ENCODE assay signal across 19 cellular contexts in genomic region chr11:64789331-64790204, GRCh38. TPM values are rescaled to one million over a fixed set of nuclear protein-coding genes. Genes with fewer than 3 reads are reported as not detected.
DNase-seq lines count a peak whose midpoint lies in the region; ATAC-seq and TF ChIP-seq lines count a peak whose summit lies in the region.
"Had no signal": no experiment of that assay in that cellular context is flagged by ENCODE, and none has a peak within 500 bp of the region (broad histone marks: within the 10 kb centered on the region; RNA-seq: fewer than 3 reads in every experiment).

No MANE protein-coding gene starts in this region.

- H3K79me2 ChIP-seq in GM23338 (replicated peaks; ENCODE audit: insufficient read depth) = no peaks in the 10 kb centered on the region

- H4K91ac ChIP-seq in neuronal stem cell (ENCODE audit: low read depth, low read length, poor library complexity) = no peak overlapping the region

- no peak for TF ChIP-seq CTCF in natural killer cell (IDR thresholded peaks at IDR 0.05)
- TF ChIP-seq CTCF in chondrocyte (IDR thresholded peaks at IDR 0.05) = no peak
- no peak for TF ChIP-seq CTCF in GM23338 (conservative IDR thresholded peaks at IDR 0.05; ENCODE audit: low read depth in 2 of 2)

- H2BK15ac ChIP-seq in neuronal stem cell (ENCODE audit: low read length) = no peak overlapping the region

- H2BK5ac ChIP-seq in neuronal stem cell (ENCODE audit: low read length) = no peak overlapping the region

- H2BK12ac ChIP-seq in neuronal stem cell (ENCODE audit: low read length) = no peak overlapping the region

- no peaks in the 10 kb centered on the region for H3K79me1 ChIP-seq in neuronal stem cell (ENCODE audit: low read depth, low read length)

- H3K9ac ChIP-seq in neuronal stem cell (ENCODE audit: low read depth, low read length, poor library complexity) = peak overlapping the region; percentile 77

- no peaks in the 10 kb centered on the region for H3K9me2 ChIP-seq in GM23338 (ENCODE audit: insufficient read depth)

- ATAC-seq in natural killer cell treated with Interleukin-12 subunit alpha and Interleukin-12 subunit beta and Interleukin-15 and Interleukin-18, amount 100 ng/mL, for 72 hours = no peak
- no peak for ATAC-seq in natural killer cell
- ATAC-seq in activated T-helper 17 cell treated with anti-CD3 and anti-CD28 coated beads, Interleukin-2, amount 50 U/mL, for 72 hours (replicated peaks) = no peak
- ATAC-seq in GM23338 = no peak
- ATAC-seq: HepG2 had no signal

- DNase-seq in natural killer cell treated with Interleukin-12 subunit alpha and Interleukin-12 subunit beta and Interleukin-15 and Interleukin-18, amount 100 ng/mL, for 72 hours (ENCODE audit: low spot score) = peak; percentile 54
- DNase-seq in natural killer cell (no peak), chondrocyte (ENCODE audit: low spot score) (peak; percentile 87), neuronal stem cell (ENCODE audit: low spot score) (no peak), GM23338 (ENCODE audit: low spot score) (no peak), dermis blood vessel endothelial cell (no peak)
- DNase-seq: ACHN; CD4-positive, alpha-beta T cell; DMS79 treated with DMSO at 0.1 percent for 48 hours; GDM1; Kasumi-1; NCI-H1105 treated with DMSO at 0.1 percent for 48 hours; NCI-H187; NCI-H446; NCI-H748 treated with DMSO at 0.1 percent for 48 hours; SIG-M5 had no signal

- H3K27me3 ChIP-seq in neuronal stem cell (ENCODE audit: control insufficient read depth in 3 of 3, insufficient read depth in 3 of 3, low read depth in 1 of 3, low read length in 3 of 3) (no peaks in the 10 kb centered on the region), GM23338 (ENCODE audit: insufficient read depth) (no peaks in the 10 kb centered on the region)
- H3K27me3 ChIP-seq: Peyer's patch had no signal

- no peaks in the 10 kb centered on the region for H3K36me3 Mint-ChIP-seq in natural killer cell treated with Interleukin-12 subunit alpha and Interleukin-12 subunit beta and Interleukin-15 and Interleukin-18, amount 100 ng/mL, for 72 hours
- H3K36me3 Mint-ChIP-seq in natural killer cell (no peaks in the 10 kb centered on the region), chondrocyte (ENCODE audit: low read depth) (peaks cover 1% of the 10 kb centered on the region), GM23338 (ENCODE audit: low read depth) (no peaks in the 10 kb centered on the region)
- H3K36me3 Mint-ChIP-seq in activated T-helper 17 cell treated with anti-CD3 and anti-CD28 coated beads, Interleukin-2, amount 50 U/mL, for 72 hours (ENCODE audit: low read depth) = peaks cover 32% of the 10 kb centered on the region

- H4K8ac ChIP-seq in neuronal stem cell (ENCODE audit: low read depth, low read length) = no peak overlapping the region

- intact Hi-C loops in natural killer cell (cut with micrococcal nuclease) = no loop called here

- no peak overlapping the region for H2AFZ ChIP-seq in neuronal stem cell (ENCODE audit: low read length)
- no peak overlapping the region for H2AFZ ChIP-seq in GM23338

- no peak overlapping the region for H3K4me2 ChIP-seq in neuronal stem cell (ENCODE audit: insufficient read depth, low read length, poor library complexity, severe bottlenecking)
- H3K4me2 ChIP-seq in GM23338 = no peak overlapping the region

- no peak overlapping the region for H3K4me3 Mint-ChIP-seq in natural killer cell treated with Interleukin-12 subunit alpha and Interleukin-12 subunit beta and Interleukin-15 and Interleukin-18, amount 100 ng/mL, for 72 hours
- H3K4me3 Mint-ChIP-seq in natural killer cell (no peak overlapping the region), chondrocyte (ENCODE audit: unreplicated experiment) (no peak overlapping the region), GM23338 (no peak overlapping the region)
- no peak overlapping the region for H3K4me3 Mint-ChIP-seq in activated T-helper 17 cell treated with anti-CD3 and anti-CD28 coated beads, Interleukin-2, amount 50 U/mL, for 72 hours
- H3K4me3 Mint-ChIP-seq: CD4-positive, alpha-beta T cell had no signal

- H3K4me1 ChIP-seq in neuronal stem cell (ENCODE audit: control insufficient read depth in 2 of 2, insufficient read depth in 1 of 2, low read depth in 1 of 2, low read length in 2 of 2) (no peaks in the 10 kb centered on the region), GM23338 (ENCODE audit: insufficient read depth) (no peaks in the 10 kb centered on the region)

- H3K27me3 Mint-ChIP-seq in natural killer cell treated with Interleukin-12 subunit alpha and Interleukin-12 subunit beta and Interleukin-15 and Interleukin-18, amount 100 ng/mL, for 72 hours = no peaks in the 10 kb centered on the region
- H3K27me3 Mint-ChIP-seq in natural killer cell (ENCODE audit: low read depth in 2 of 2) = no peaks in the 10 kb centered on the region
- no peaks in the 10 kb centered on the region for H3K27me3 Mint-ChIP-seq in chondrocyte (ENCODE audit: low read depth)
- no peaks in the 10 kb centered on the region for H3K27me3 Mint-ChIP-seq in activated T-helper 17 cell treated with anti-CD3 and anti-CD28 coated beads, Interleukin-2, amount 50 U/mL, for 72 hours
- H3K27me3 Mint-ChIP-seq in GM23338 (ENCODE audit: insufficient read depth, low read depth, poor library complexity) = peaks cover 7% of the 10 kb centered on the region
- H3K27me3 Mint-ChIP-seq: CD4-positive, alpha-beta T cell had no signal

- H3K4me3 ChIP-seq in neuronal stem cell (ENCODE audit: low read length in 2 of 2) (no peak overlapping the region), GM23338 (no peak overlapping the region)
- H3K4me3 ChIP-seq: Peyer's patch had no signal

- H2AK5ac ChIP-seq in neuronal stem cell (ENCODE audit: low read depth, low read length) = no peak overlapping the region

- 0 out of 2 replicates have a peak, but pooled peaks cover 2% of the 10 kb centered on the region for H3F3A ChIP-seq in GM23338 (replicated peaks; ENCODE audit: low read depth)

- no peak overlapping the region for H3K4ac ChIP-seq in neuronal stem cell (ENCODE audit: low read length)

- H2BK120ac ChIP-seq in neuronal stem cell (ENCODE audit: low read depth, low read length) = no peak overlapping the region

- no peak overlapping the region for H3K23ac ChIP-seq in neuronal stem cell (ENCODE audit: low read depth, low read length, poor library complexity)

- no peaks in the 10 kb centered on the region for H3K4me1 Mint-ChIP-seq in natural killer cell treated with Interleukin-12 subunit alpha and Interleukin-12 subunit beta and Interleukin-15 and Interleukin-18, amount 100 ng/mL, for 72 hours (ENCODE audit: low read depth in 2 of 2)
- peaks cover 6 to 10% of the 10 kb centered on the region in 2 donors for H3K4me1 Mint-ChIP-seq in natural killer cell
- no peaks in the 10 kb centered on the region for H3K4me1 Mint-ChIP-seq in chondrocyte (ENCODE audit: low read depth)
- H3K4me1 Mint-ChIP-seq in activated T-helper 17 cell treated with anti-CD3 and anti-CD28 coated beads, Interleukin-2, amount 50 U/mL, for 72 hours = peaks cover 3% of the 10 kb centered on the region
- H3K4me1 Mint-ChIP-seq in GM23338 = no peaks in the 10 kb centered on the region; the same call in 2 of the 3 replicates

- H3K27ac Mint-ChIP-seq in natural killer cell treated with Interleukin-12 subunit alpha and Interleukin-12 subunit beta and Interleukin-15 and Interleukin-18, amount 100 ng/mL, for 72 hours = no peak overlapping the region
- H3K27ac Mint-ChIP-seq in natural killer cell = no peak overlapping the region
- no peak overlapping the region for H3K27ac Mint-ChIP-seq in chondrocyte (ENCODE audit: unreplicated experiment)
- no peak overlapping the region for H3K27ac Mint-ChIP-seq in activated T-helper 17 cell treated with anti-CD3 and anti-CD28 coated beads, Interleukin-2, amount 50 U/mL, for 72 hours
- H3K27ac Mint-ChIP-seq in GM23338 = no peak overlapping the region
- H3K27ac Mint-ChIP-seq: CD4-positive, alpha-beta T cell had no signal

- H3K9me3 ChIP-seq in neuronal stem cell (replicated peaks in 1 of 2; ENCODE audit: control insufficient read depth in 2 of 2, insufficient read depth in 1 of 2, low read depth in 1 of 2, low read length in 2 of 2) = no peaks in the 10 kb centered on the region
- H3K9me3 ChIP-seq: Peyer's patch had no signal

- no peak overlapping the region for H3K14ac ChIP-seq in neuronal stem cell (ENCODE audit: low read length)

- H3K18ac ChIP-seq in neuronal stem cell (ENCODE audit: low read length) = no peak overlapping the region

- no CpG with 5 or more reads among the region's 15 CpGs for WGBS in neuronal stem cell (ENCODE audit: extremely low coverage in 2 of 2, insufficient read length in 2 of 2, insufficient replicate concordance in 1 of 2), 2 donors

- H3K27ac ChIP-seq in neuronal stem cell (replicated peaks; ENCODE audit: low read length) = no peak overlapping the region
- no peak overlapping the region for H3K27ac ChIP-seq in GM23338 (ENCODE audit: low read depth)
- H3K27ac ChIP-seq: Peyer's patch had no signal

- no peaks in the 10 kb centered on the region for H3K9me3 Mint-ChIP-seq in natural killer cell treated with Interleukin-12 subunit alpha and Interleukin-12 subunit beta and Interleukin-15 and Interleukin-18, amount 100 ng/mL, for 72 hours
- H3K9me3 Mint-ChIP-seq in natural killer cell = no peaks in the 10 kb centered on the region
- no peaks in the 10 kb centered on the region for H3K9me3 Mint-ChIP-seq in chondrocyte (ENCODE audit: low read depth)
- H3K9me3 Mint-ChIP-seq in activated T-helper 17 cell treated with anti-CD3 and anti-CD28 coated beads, Interleukin-2, amount 50 U/mL, for 72 hours = no peaks in the 10 kb centered on the region
- H3K9me3 Mint-ChIP-seq in GM23338 = no peaks in the 10 kb centered on the region
- H3K9me3 Mint-ChIP-seq: CD4-positive, alpha-beta T cell had no signal

- no peaks in the 10 kb centered on the region for H4K20me1 ChIP-seq in GM23338 (replicated peaks; ENCODE audit: insufficient read depth)

- H3K36me3 ChIP-seq in neuronal stem cell (replicated peaks in 1 of 2; ENCODE audit: control insufficient read depth in 2 of 2, insufficient read depth in 2 of 2, low read length in 2 of 2) (peaks cover 3 to 7% of the 10 kb centered on the region in 2 donors), GM23338 (ENCODE audit: insufficient read depth) (no peaks in the 10 kb centered on the region)

RNA-seq across cellular contexts. Expression of gene SF1, which starts 11.2 kb away (rescaled TPM):
- total RNA-seq in natural killer cell treated with Interleukin-12 subunit alpha and Interleukin-12 subunit beta and Interleukin-15 and Interleukin-18, amount 100 ng/mL, for 72 hours = 100 to 1,000 TPM; 376 to 425 TPM
- total RNA-seq in natural killer cell = 100 to 1,000 TPM; 841 to 864 (median 845) TPM
- 183 to 198 TPM (median 190 TPM) in 3 replicates for total RNA-seq in chondrocyte
- 214 TPM for polyA plus RNA-seq in neuronal stem cell (2013, experiment 1 of 2)
- 215 TPM for polyA plus RNA-seq in neuronal stem cell (2013, experiment 2 of 2)
- total RNA-seq in activated T-helper 17 cell treated with anti-CD3 and anti-CD28 coated beads, Interleukin-2, amount 50 U/mL, for 72 hours = 100 to 1,000 TPM; 316 to 397 TPM
- 235 and 252 TPM in 2 replicates for total RNA-seq in GM23338 (2014; rRNA removed; shearing (Covaris generic))
- polyA plus RNA-seq in GM23338 (2016; fragmentation: Nextera tagmentation; extraction: Ambion mirVana) = 76.9 and 82.9 TPM in 2 replicates
- 104 and 116 TPM in 2 replicates for total RNA-seq in dermis blood vessel endothelial cell

RNA-seq across cellular contexts. Expression of gene MAP4K2, which starts 13.4 kb away (rescaled TPM):
- 10 to 100 TPM; 17.6 to 47.1 TPM for total RNA-seq in natural killer cell treated with Interleukin-12 subunit alpha and Interleukin-12 subunit beta and Interleukin-15 and Interleukin-18, amount 100 ng/mL, for 72 hours
- 10 to 100 TPM; 38.3 to 40.6 (median 38.7) TPM for total RNA-seq in natural killer cell
- 11.3 to 17.8 TPM (median 13.4 TPM) in 3 replicates for total RNA-seq in chondrocyte
- polyA plus RNA-seq in neuronal stem cell (2013, experiment 1 of 2) = 11.1 TPM
- polyA plus RNA-seq in neuronal stem cell (2013, experiment 2 of 2) = 11.6 TPM
- total RNA-seq in activated T-helper 17 cell treated with anti-CD3 and anti-CD28 coated beads, Interleukin-2, amount 50 U/mL, for 72 hours = 10 to 100 TPM; 65.9 to 82.5 TPM
- total RNA-seq in GM23338 (2014; rRNA removed; shearing (Covaris generic)) = 32.3 and 42.6 TPM in 2 replicates
- polyA plus RNA-seq in GM23338 (2016; fragmentation: Nextera tagmentation; extraction: Ambion mirVana) = 9.9 and 11.2 TPM in 2 replicates
- 46.1 and 93.6 TPM in 2 replicates for total RNA-seq in dermis blood vessel endothelial cell

RNA-seq across cellular contexts. Expression of gene MEN1, which starts 20.8 kb away (rescaled TPM):
- total RNA-seq in natural killer cell treated with Interleukin-12 subunit alpha and Interleukin-12 subunit beta and Interleukin-15 and Interleukin-18, amount 100 ng/mL, for 72 hours = 10 to 100 TPM; 32.6 to 53.5 TPM
- total RNA-seq in natural killer cell (10 to 100 TPM; 29.3 to 42.2 (median 32.2) TPM), chondrocyte (19.5 to 26.4 TPM (median 20.4 TPM) in 3 replicates), dermis blood vessel endothelial cell (20.1 and 38.7 TPM in 2 replicates)
- 59.7 TPM for polyA plus RNA-seq in neuronal stem cell (2013, experiment 1 of 2)
- 59.7 TPM for polyA plus RNA-seq in neuronal stem cell (2013, experiment 2 of 2)
- 10 to 100 TPM; 17.9 to 28.2 TPM for total RNA-seq in activated T-helper 17 cell treated with anti-CD3 and anti-CD28 coated beads, Interleukin-2, amount 50 U/mL, for 72 hours
- total RNA-seq in GM23338 (2014; rRNA removed; shearing (Covaris generic)) = 38.9 and 45.2 TPM in 2 replicates
- polyA plus RNA-seq in GM23338 (2016; fragmentation: Nextera tagmentation; extraction: Ambion mirVana) = 27.2 and 31.6 TPM in 2 replicates

RNA-seq across cellular contexts. Expression of gene PYGM, which starts 29.8 kb away (rescaled TPM):
- total RNA-seq in natural killer cell treated with Interleukin-12 subunit alpha and Interleukin-12 subunit beta and Interleukin-15 and Interleukin-18, amount 100 ng/mL, for 72 hours = 1 to 10 TPM; 4.7 to 5.6 TPM
- total RNA-seq in natural killer cell (1 to 10 TPM; 4.1 to 8.4 (median 6.1) TPM), chondrocyte (0.65 to 1.6 TPM (median 1.2 TPM) in 3 replicates), dermis blood vessel endothelial cell (0.23 and 0.34 TPM in 2 replicates)
- polyA plus RNA-seq in neuronal stem cell (2013, experiment 1 of 2) = 1.3 TPM
- 1.3 TPM for polyA plus RNA-seq in neuronal stem cell (2013, experiment 2 of 2)
- 1 to 10 TPM; 4.0 to 4.7 TPM for total RNA-seq in activated T-helper 17 cell treated with anti-CD3 and anti-CD28 coated beads, Interleukin-2, amount 50 U/mL, for 72 hours
- 3.9 and 4.4 TPM in 2 replicates for total RNA-seq in GM23338 (2014; rRNA removed; shearing (Covaris generic))
- polyA plus RNA-seq in GM23338 (2016; fragmentation: Nextera tagmentation; extraction: Ambion mirVana) = 1.5 and 2.8 TPM in 2 replicates

RNA-seq across cellular contexts. Expression of gene RASGRP2, which starts 45.6 kb away (rescaled TPM):
- 10 to 100 TPM; 13.6 to 27.7 TPM for total RNA-seq in natural killer cell treated with Interleukin-12 subunit alpha and Interleukin-12 subunit beta and Interleukin-15 and Interleukin-18, amount 100 ng/mL, for 72 hours
- total RNA-seq in natural killer cell (100 to 1,000 TPM; 371 to 417 (median 394) TPM), chondrocyte (4.7 to 11.4 TPM (median 10.1 TPM) in 3 replicates), dermis blood vessel endothelial cell (2.0 and 2.9 TPM in 2 replicates)
- 1.3 TPM for polyA plus RNA-seq in neuronal stem cell (2013, experiment 1 of 2)
- 1.4 TPM for polyA plus RNA-seq in neuronal stem cell (2013, experiment 2 of 2)
- total RNA-seq in activated T-helper 17 cell treated with anti-CD3 and anti-CD28 coated beads, Interleukin-2, amount 50 U/mL, for 72 hours = 10 to 100 TPM; 11.0 to 21.6 TPM
- total RNA-seq in GM23338 (2014; rRNA removed; shearing (Covaris generic)) = 30.1 and 34.4 TPM in 2 replicates
- 50.4 and 60.5 TPM in 2 replicates for polyA plus RNA-seq in GM23338 (2016; fragmentation: Nextera tagmentation; extraction: Ambion mirVana)
- total RNA-seq: HepG2 had no signal

Comparison
In these comparisons a context has a peak if more than half of its experiments do, and no peak if none do; other contexts are left out.
1. DNase-seq: peak in natural killer cell treated with Interleukin-12 subunit alpha and Interleukin-12 subunit beta and Interleukin-15 and Interleukin-18, amount 100 ng/mL, for 72 hours (single experiment) and chondrocyte (single experiment); none in natural killer cell (single experiment), neuronal stem cell (single experiment), GM23338 (single experiment) and dermis blood vessel endothelial cell (single experiment).